ENCODE assay signal across 28 cellular contexts in the genomic region with DNA sequence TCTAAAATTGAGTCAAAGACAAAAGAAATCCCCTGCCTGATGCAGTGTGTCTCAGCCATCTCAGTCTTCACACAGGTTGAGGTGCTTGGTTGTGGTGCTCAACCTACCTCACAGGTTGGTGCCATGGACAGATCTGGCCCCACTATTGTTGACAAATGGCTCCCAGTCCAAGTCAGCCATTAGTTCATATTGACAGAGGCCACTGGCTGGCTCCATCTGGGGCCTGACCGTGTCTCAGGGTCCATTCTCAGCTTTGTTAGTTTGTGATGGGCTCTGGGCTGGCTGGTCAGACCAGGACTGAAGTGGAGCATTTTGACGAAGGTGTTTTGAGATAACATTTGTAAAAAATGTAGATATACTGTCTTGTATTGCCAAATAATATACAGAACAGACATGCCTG.
"Had no signal": no experiment of that assay in that cellular context is flagged by ENCODE, and none has a peak within 500 bp of the region (broad histone marks: within the 10 kb centered on the region; RNA-seq: fewer than 3 reads in every experiment).

No MANE protein-coding gene starts in this region.

- DNase-seq: activated CD4-positive, alpha-beta T cell treated with anti-CD3 and anti-CD28 coated beads for 4 hours; activated CD4-positive, alpha-beta T cell treated with anti-CD3 and anti-CD28 coated beads, Interleukin-2, amount 50 U/mL, for 48 hours; activated CD8-positive, alpha-beta memory T cell treated with anti-CD3 and anti-CD28 coated beads for 24 hours; activated gamma-delta T cell; activated naive CD4-positive, alpha-beta T cell treated with anti-CD3 and anti-CD28 coated beads, Interleukin-2, amount 50 U/mL, for 16 hours; amniotic stem cell; central memory CD4-positive, alpha-beta T cell; foreskin fibroblast; head of caudate nucleus; hippocampal formation; left cardiac atrium; mammary epithelial cell; naive B cell; occipital lobe; right cardiac atrium; stimulated activated CD4-positive, alpha-beta T cell treated with anti-CD3 and anti-CD28 coated beads, Interleukin-2, amount 100 ng/mL, for 48 hours; T-helper 1 cell; uterus had no signal

- H3K27me3 Mint-ChIP-seq: naive B cell; stimulated activated naive CD8-positive, alpha-beta T cell treated with anti-CD3 and anti-CD28 coated beads, Interleukin-15, Interleukin-2, amounts not matched to agents 100 ng/mL and 50 ng/mL, for 24 hours; type B pancreatic cell had no signal

- H3K27ac Mint-ChIP-seq: activated T-helper 1 cell treated with anti-CD3 and anti-CD28 coated beads, Interleukin-12 subunit alpha, Interleukin-12 subunit beta, Interleukin-2, Interleukin-4 antibody, amounts not matched to agents 30 ng/mL and 10 ng/mL and 1 ng/mL, durations not matched to agents 14 hours and 24 hours and 36 hours; mesothelial cell of epicardium; stimulated activated naive CD8-positive, alpha-beta T cell treated with anti-CD3 and anti-CD28 coated beads, Interleukin-15, Interleukin-2, amounts not matched to agents 100 ng/mL and 50 ng/mL, for 24 hours; T-helper 2 cell treated with Interferon-gamma antibody and Interleukin-4, amounts not matched to agents 5 μg/mL and 100 μg/mL, for 36 hours; type B pancreatic cell had no signal

- H3K4me3 Mint-ChIP-seq: activated T-helper 1 cell treated with anti-CD3 and anti-CD28 coated beads, Interleukin-12 subunit alpha, Interleukin-12 subunit beta, Interleukin-2, Interleukin-4 antibody, amounts not matched to agents 30 ng/mL and 10 ng/mL and 1 ng/mL, durations not matched to agents 14 hours and 24 hours and 36 hours; mesothelial cell of epicardium; naive B cell; neural crest cell; stimulated activated naive CD8-positive, alpha-beta T cell treated with anti-CD3 and anti-CD28 coated beads, Interleukin-15, Interleukin-2, amounts not matched to agents 100 ng/mL and 50 ng/mL, for 24 hours; T-helper 2 cell treated with Interferon-gamma antibody and Interleukin-4, amounts not matched to agents 5 μg/mL and 100 μg/mL, for 36 hours; type B pancreatic cell had no signal

- H3K27ac ChIP-seq: thoracic aorta, uterus, VCaP had no signal

- H3K9me3 ChIP-seq: thoracic aorta, uterus had no signal

- H3K9me3 Mint-ChIP-seq: activated T-helper 1 cell treated with anti-CD3 and anti-CD28 coated beads, Interleukin-12 subunit alpha, Interleukin-12 subunit beta, Interleukin-2, Interleukin-4 antibody, amounts not matched to agents 30 ng/mL and 10 ng/mL and 1 ng/mL, durations not matched to agents 14 hours and 24 hours and 36 hours; naive B cell; stimulated activated naive CD8-positive, alpha-beta T cell treated with anti-CD3 and anti-CD28 coated beads, Interleukin-15, Interleukin-2, amounts not matched to agents 100 ng/mL and 50 ng/mL, for 24 hours; T-helper 2 cell treated with Interferon-gamma antibody and Interleukin-4, amounts not matched to agents 5 μg/mL and 100 μg/mL, for 36 hours; type B pancreatic cell had no signal

- H3K4me3 ChIP-seq: thoracic aorta, uterus had no signal

- FAIRE-seq: endothelial cell of umbilical vein, keratinocyte had no signal

- H3K36me3 ChIP-seq: thoracic aorta, uterus had no signal

- H3K36me3 Mint-ChIP-seq: type B pancreatic cell had no signal

- H3K4me1 Mint-ChIP-seq: mesothelial cell of epicardium, naive B cell, neural crest cell had no signal

- H3K4me1 ChIP-seq: uterus had no signal

- H3K27me3 ChIP-seq: uterus had no signal
